19 cellular contexts compared by ENCODE assay signal in the genomic region with DNA sequence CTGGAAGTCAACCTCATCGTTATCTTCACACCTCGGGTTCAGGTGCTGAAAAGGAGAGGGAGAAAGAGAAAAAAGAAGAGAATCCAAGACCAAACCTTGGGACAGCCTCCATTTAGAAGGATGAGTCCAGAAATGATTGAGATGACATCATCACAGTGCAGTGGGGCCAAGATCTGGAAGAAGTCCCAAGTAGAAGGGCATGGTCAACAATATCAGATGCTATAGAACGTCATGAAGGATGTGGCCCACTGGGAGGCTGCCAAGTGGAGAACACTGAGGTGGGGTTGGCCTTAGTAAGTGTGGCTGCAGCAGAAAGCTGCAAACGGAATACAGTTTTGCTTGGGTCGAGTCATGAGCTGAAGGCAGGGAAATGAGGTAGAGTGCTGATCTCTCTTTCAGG.
"Had no signal": no experiment of that assay in that cellular context is flagged by ENCODE, and none has a peak within 500 bp of the region (broad histone marks: within the 10 kb centered on the region; RNA-seq: fewer than 3 reads in every experiment).

No MANE protein-coding gene starts in this region.

- DNase-seq: effector CD4-positive, alpha-beta T cell; foreskin keratinocyte; immature natural killer cell; kidney; left cardiac atrium; left ventricle myocardium inferior; lower lobe of right lung; natural killer cell; nucleus accumbens; ovary; right cardiac atrium; stimulated activated CD4-positive, alpha-beta T cell treated with anti-CD3 and anti-CD28 coated beads, Interleukin-2, amount 100 ng/mL, for 48 hours; stimulated activated naive CD4-positive, alpha-beta T cell treated with Interleukin-2 at 50 U/mL for 16 hours; trophoblast cell had no signal

- H3K27ac ChIP-seq: coronary artery, foreskin keratinocyte, left ventricle myocardium inferior, lower lobe of right lung, ovary had no signal

- H3K4me1 Mint-ChIP-seq: immature natural killer cell, memory B cell, natural killer cell had no signal

- H3K4me2 ChIP-seq: smooth muscle cell had no signal

- H3K27me3 ChIP-seq: ovary had no signal

- ATAC-seq: foreskin keratinocyte, left cardiac atrium, lower lobe of right lung, natural killer cell, right cardiac atrium had no signal

- H3K36me3 ChIP-seq: left ventricle myocardium inferior, lower lobe of right lung, ovary had no signal

- H3K4me3 Mint-ChIP-seq: immature natural killer cell, memory B cell, mesothelial cell of epicardium, natural killer cell, neural crest cell had no signal

- H3K36me3 Mint-ChIP-seq: immature natural killer cell, memory B cell, mesothelial cell of epicardium, natural killer cell had no signal

- H3K9me3 Mint-ChIP-seq: memory B cell, natural killer cell, neural crest cell had no signal

- H3K27ac Mint-ChIP-seq: immature natural killer cell, memory B cell, mesothelial cell of epicardium, natural killer cell had no signal

- H3K4me1 ChIP-seq: foreskin keratinocyte, left ventricle myocardium inferior, lower lobe of right lung had no signal

- H3K4me3 ChIP-seq: coronary artery, left ventricle myocardium inferior, lower lobe of right lung, ovary, smooth muscle cell had no signal

- H3K9me3 ChIP-seq: left ventricle myocardium inferior, lower lobe of right lung, ovary had no signal

- FAIRE-seq: kidney had no signal
